Comparison of ENCODE assay signal across 14 cellular contexts in the genomic region with DNA sequence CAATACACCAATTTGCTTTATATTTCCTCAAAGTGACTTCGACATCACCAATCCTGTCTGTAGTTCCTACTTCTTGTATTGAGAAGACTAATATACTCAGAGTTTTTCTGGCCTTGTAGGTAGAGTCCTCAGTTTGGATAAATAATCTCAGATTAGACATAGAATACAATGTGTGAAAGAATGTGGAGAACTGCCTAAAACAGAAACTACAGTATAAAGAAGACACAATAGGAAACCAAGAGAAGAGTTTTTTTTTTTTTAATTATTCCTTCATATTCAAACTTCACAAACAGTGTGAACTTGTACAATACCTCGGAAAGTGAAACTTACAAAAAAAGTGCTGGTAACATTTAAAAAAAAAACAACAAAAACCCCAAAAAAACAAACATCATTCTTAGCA. TPM values are rescaled to one million over a fixed set of nuclear protein-coding genes. Genes with fewer than 3 reads are reported as not detected.
DNase-seq lines count a peak whose midpoint lies in the region; ATAC-seq, FAIRE-seq and TF ChIP-seq lines count a peak whose summit lies in the region.
"Had no signal": no experiment of that assay in that cellular context is flagged by ENCODE, and none has a peak within 500 bp of the region (broad histone marks: within the 10 kb centered on the region; RNA-seq: fewer than 3 reads in every experiment).

No MANE protein-coding gene starts in this region.

- H3K4me3 Mint-ChIP-seq in stimulated activated naive CD8-positive, alpha-beta T cell treated with anti-CD3 and anti-CD28 coated beads, Interleukin-15, Interleukin-2, amounts not matched to agents 100 ng/mL and 50 ng/mL, for 24 hours, result peak overlapping the region; percentile 40
- no peak overlapping the region for H3K4me3 Mint-ChIP-seq in activated T-helper 1 cell treated with anti-CD3 and anti-CD28 coated beads, Interleukin-12 subunit alpha, Interleukin-12 subunit beta, Interleukin-2, Interleukin-4 antibody, amounts not matched to agents 30 ng/mL and 10 ng/mL and 1 ng/mL, durations not matched to agents 14 hours and 24 hours and 36 hours
- H3K4me3 Mint-ChIP-seq in immature natural killer cell, result peak overlapping the region in 4 of 5 donors; percentile 21 to 61 (median 48)
- H3K4me3 Mint-ChIP-seq: H9 had no signal

- peaks cover 28% of the 10 kb centered on the region for H3K36me3 Mint-ChIP-seq in stimulated activated naive CD8-positive, alpha-beta T cell treated with anti-CD3 and anti-CD28 coated beads, Interleukin-15, Interleukin-2, amounts not matched to agents 100 ng/mL and 50 ng/mL, for 24 hours (ENCODE audit: low read depth)
- peaks cover 1% of the 10 kb centered on the region for H3K36me3 Mint-ChIP-seq in activated T-helper 1 cell treated with anti-CD3 and anti-CD28 coated beads, Interleukin-12 subunit alpha, Interleukin-12 subunit beta, Interleukin-2, Interleukin-4 antibody, amounts not matched to agents 30 ng/mL and 10 ng/mL and 1 ng/mL, durations not matched to agents 14 hours and 24 hours and 36 hours (ENCODE audit: low read depth)
- peaks cover 21 to 36% (median 23%) of the 10 kb centered on the region in 3 donors for H3K36me3 Mint-ChIP-seq in immature natural killer cell

- H3K27me3 Mint-ChIP-seq in stimulated activated naive CD8-positive, alpha-beta T cell treated with anti-CD3 and anti-CD28 coated beads, Interleukin-15, Interleukin-2, amounts not matched to agents 100 ng/mL and 50 ng/mL, for 24 hours, result no peaks in the 10 kb centered on the region
- H3K27me3 Mint-ChIP-seq in activated T-helper 1 cell treated with anti-CD3 and anti-CD28 coated beads, Interleukin-12 subunit alpha, Interleukin-12 subunit beta, Interleukin-2, Interleukin-4 antibody, amounts not matched to agents 30 ng/mL and 10 ng/mL and 1 ng/mL, durations not matched to agents 14 hours and 24 hours and 36 hours (ENCODE audit: insufficient read depth), result no peaks in the 10 kb centered on the region
- H3K27me3 Mint-ChIP-seq in immature natural killer cell (ENCODE audit: low read depth in 3 of 3), result peaks cover 0 to 1% (median 0%) of the 10 kb centered on the region in 3 donors

- TF ChIP-seq POLR2A in GM12891 (IDR thresholded peaks at IDR 0.05; ENCODE audit: low read depth, low read length), result no peak

- intact Hi-C loops in activated T-helper 1 cell treated with anti-CD3 and anti-CD28 coated beads, Interleukin-12 subunit alpha, Interleukin-12 subunit beta, Interleukin-2, Interleukin-4 antibody, amounts not matched to agents 30 ng/mL and 10 ng/mL and 1 ng/mL, durations not matched to agents 14 hours and 24 hours and 36 hours (cut with micrococcal nuclease), result loop anchor here (2.0 to 10.0 kb wide), 2 partner anchors 71 to 831 kb away; a partner anchor contains a TSS
- intact Hi-C loops in posterior vena cava (cut with DNase I), result no loop called here

- no peak for DNase-seq in stimulated activated naive CD8-positive, alpha-beta T cell treated with anti-CD3 and anti-CD28 coated beads, Interleukin-15, Interleukin-2, amounts not matched to agents 100 U/mL and 50 U/mL, for 24 hours
- no peak for DNase-seq in activated T-helper 1 cell treated with anti-CD3 and anti-CD28 coated beads, Interleukin-12 subunit alpha, Interleukin-12 subunit beta, Interleukin-2, Interleukin-4 antibody, amounts not matched to agents 30 ng/mL and 10 ng/mL and 1 ng/mL, durations not matched to agents 14 hours and 24 hours and 36 hours (ENCODE audit: low spot score)
- DNase-seq in immature natural killer cell (no peak), posterior vena cava (ENCODE audit: low spot score) (no peak), GM12891 (ENCODE audit: insufficient read length, low spot score) (no peak)
- DNase-seq in central memory CD4-positive, alpha-beta T cell, result no peak
- DNase-seq: H9, NCI-H1436, NCI-H2029 treated with DMSO at 0.1 percent for 48 hours, NCI-H510A, NCI-H82 had no signal

- H3K4me1 Mint-ChIP-seq in stimulated activated naive CD8-positive, alpha-beta T cell treated with anti-CD3 and anti-CD28 coated beads, Interleukin-15, Interleukin-2, amounts not matched to agents 100 ng/mL and 50 ng/mL, for 24 hours (ENCODE audit: low read depth), result peaks cover 94% of the 10 kb centered on the region
- H3K4me1 Mint-ChIP-seq in activated T-helper 1 cell treated with anti-CD3 and anti-CD28 coated beads, Interleukin-12 subunit alpha, Interleukin-12 subunit beta, Interleukin-2, Interleukin-4 antibody, amounts not matched to agents 30 ng/mL and 10 ng/mL and 1 ng/mL, durations not matched to agents 14 hours and 24 hours and 36 hours (ENCODE audit: low read depth), result peaks cover 54% of the 10 kb centered on the region
- peaks cover 46 to 70% of the 10 kb centered on the region in 2 donors for H3K4me1 Mint-ChIP-seq in immature natural killer cell

- no peak for FAIRE-seq in GM12891 (lab: Jason Lieb, UNC)
- FAIRE-seq: HepG2 had no signal

- no peak for ATAC-seq in stimulated activated naive CD8-positive, alpha-beta T cell treated with anti-CD3 and anti-CD28 coated beads, Interleukin-15, Interleukin-2, amounts not matched to agents 100 U/mL and 50 U/mL, for 24 hours
- ATAC-seq: HepG2 had no signal

- H3K27ac Mint-ChIP-seq in stimulated activated naive CD8-positive, alpha-beta T cell treated with anti-CD3 and anti-CD28 coated beads, Interleukin-15, Interleukin-2, amounts not matched to agents 100 ng/mL and 50 ng/mL, for 24 hours, result peak overlapping the region; percentile 96
- peak overlapping the region; percentile 51 for H3K27ac Mint-ChIP-seq in activated T-helper 1 cell treated with anti-CD3 and anti-CD28 coated beads, Interleukin-12 subunit alpha, Interleukin-12 subunit beta, Interleukin-2, Interleukin-4 antibody, amounts not matched to agents 30 ng/mL and 10 ng/mL and 1 ng/mL, durations not matched to agents 14 hours and 24 hours and 36 hours
- peak overlapping the region; percentile 70 to 90 (median 80) for H3K27ac Mint-ChIP-seq in immature natural killer cell
- H3K27ac Mint-ChIP-seq: H9 had no signal

- H3K9me3 Mint-ChIP-seq in stimulated activated naive CD8-positive, alpha-beta T cell treated with anti-CD3 and anti-CD28 coated beads, Interleukin-15, Interleukin-2, amounts not matched to agents 100 ng/mL and 50 ng/mL, for 24 hours, result no peaks in the 10 kb centered on the region
- no peaks in the 10 kb centered on the region for H3K9me3 Mint-ChIP-seq in activated T-helper 1 cell treated with anti-CD3 and anti-CD28 coated beads, Interleukin-12 subunit alpha, Interleukin-12 subunit beta, Interleukin-2, Interleukin-4 antibody, amounts not matched to agents 30 ng/mL and 10 ng/mL and 1 ng/mL, durations not matched to agents 14 hours and 24 hours and 36 hours
- H3K9me3 Mint-ChIP-seq in immature natural killer cell, result no peaks in the 10 kb centered on the region
- H3K9me3 Mint-ChIP-seq: H9 had no signal

TF ChIP-seq in GM12891, 5 proteins besides CTCF, POLR2A, EP300 and RAD21:
- no peak for TF ChIP-seq SPI1 (IDR thresholded peaks at IDR 0.05; ENCODE audit: low read depth, low read length)
- TF ChIP-seq PAX5 (IDR thresholded peaks at IDR 0.05; ENCODE audit: insufficient read depth, low read length, severe bottlenecking), result no peak
- TF ChIP-seq TAF1 (IDR thresholded peaks at IDR 0.05; ENCODE audit: low read depth, low read length), result no peak
TF ChIP-seq in GM12891: peak in this region for 0.

RNA-seq across cellular contexts. Expression of a gene that starts 20.4 kb away (rescaled TPM):
- 5.6 and 5.8 TPM in 2 replicates for total RNA-seq in activated T-helper 1 cell treated with anti-CD3 and anti-CD28 coated beads, Interleukin-12 subunit alpha, Interleukin-12 subunit beta, Interleukin-2, Interleukin-4 antibody, amounts not matched to agents 30 ng/mL and 10 ng/mL and 1 ng/mL, durations not matched to agents 14 hours and 24 hours and 36 hours
- polyA plus RNA-seq in immature natural killer cell, result 10 to 100 TPM; 58.7 to 89.9 (median 87.3) TPM
- under 1 TPM; 0.48 to 0.60 TPM for total RNA-seq in posterior vena cava
- polyA plus RNA-seq in GM12891 (2012; ENCODE audit: low read depth, missing spikeins), result 9.7 TPM
- total RNA-seq: H9, HepG2, M059J had no signal
- polyA plus RNA-seq: HepG2 had no signal
